ENCODE assay signal across 8 cellular contexts in genomic region chr3:132180337-132180791, GRCh38.
A peak's percentile ranks its signal among the peaks of the same experiment; 100 is the strongest.
DNase-seq lines count a peak whose midpoint lies in the region; ATAC-seq and TF ChIP-seq lines count a peak whose summit lies in the region.

No MANE protein-coding gene starts in this region.

- intact Hi-C loops in esophagus squamous epithelium (cut with DNase I), result no loop called here

- in situ Hi-C loops in SK-MEL-5 (cut with HindIII; ENCODE audit: low pct_unique_long_range_greater_than_20kb, low sequenced_read_pairs), result no loop called here

- WGBS in esophagus squamous epithelium, 2 donors, result 11 to 15% methylated on average over 3 of the region's 3 CpGs
- 13 to 15% methylated on average over 3 of the region's 3 CpGs for WGBS in tibial nerve, 2 donors

- H3K27me3 ChIP-seq in esophagus squamous epithelium, result no peaks in the 10 kb centered on the region
- H3K27me3 ChIP-seq in tibial nerve, result no peaks in the 10 kb centered on the region

- H3K36me3 ChIP-seq in esophagus squamous epithelium (no peaks in the 10 kb centered on the region), tibial nerve (no peaks in the 10 kb centered on the region)

- H3K27ac ChIP-seq in esophagus squamous epithelium (no peak overlapping the region), tibial nerve (no peak overlapping the region)

- H3K9me3 ChIP-seq in esophagus squamous epithelium (no peaks in the 10 kb centered on the region), tibial nerve (no peaks in the 10 kb centered on the region)

- ATAC-seq in GM19452 (IDR thresholded peaks at IDR 0.05; ENCODE audit: unreplicated experiment), result peak; percentile 53
- no peak for ATAC-seq in HG03097 (IDR thresholded peaks at IDR 0.05; ENCODE audit: low FRiP score, unreplicated experiment)

- TF ChIP-seq POLR2A in esophagus squamous epithelium (IDR thresholded peaks at IDR 0.05) (no peak), tibial nerve (IDR thresholded peaks at IDR 0.05) (no peak)

- no peak for TF ChIP-seq EP300 in tibial nerve (IDR thresholded peaks at IDR 0.05)

- peak in 5 of 6 experiments; percentile 27 to 60 (median 40) for TF ChIP-seq CTCF in esophagus squamous epithelium (IDR thresholded peaks at IDR 0.05)
- peak in 2 of 5 experiments; percentile 14 to 19 for TF ChIP-seq CTCF in tibial nerve (IDR thresholded peaks at IDR 0.05)

- no peak overlapping the region for H3K4me3 ChIP-seq in esophagus squamous epithelium
- H3K4me3 ChIP-seq in tibial nerve, result no peak overlapping the region

- peaks cover 0 to 9% (median 0%) of the 10 kb centered on the region in 3 donors for H3K4me1 ChIP-seq in esophagus squamous epithelium
- H3K4me1 ChIP-seq in tibial nerve, result no peaks in the 10 kb centered on the region

- DNase-seq in DMS 273 (lab: John Stamatoyannopoulos, UW; ENCODE audit: unreplicated experiment) (peak; percentile 83), NAMALWA (ENCODE audit: low spot score) (peak; percentile 80), SK-MEL-5 (ENCODE audit: low read depth, low spot score) (peak; percentile 75), esophagus squamous epithelium (lab: John Stamatoyannopoulos, UW) (no peak), pons (ENCODE audit: low spot score) (peak; percentile 56), tibial nerve (ENCODE audit: low spot score in 2 of 2) (no peak)

Comparison
In these comparisons a context has a peak if more than half of its experiments do, and no peak if none do; other contexts are left out.
1. DNase-seq: peak in DMS 273 (single experiment), NAMALWA (single experiment), SK-MEL-5 (single experiment) and pons (single experiment); none in esophagus squamous epithelium (single experiment) and tibial nerve (0 of 2).